Comparison of ENCODE assay signal across 1 cellular context in genomic region chr5:32471784-32472183, GRCh38.
TF ChIP-seq lines count a peak whose summit lies in the region.

No MANE protein-coding gene starts in this region.

TF ChIP-seq in HEK293, 187 proteins besides CTCF, POLR2A, EP300 and RAD21 (continued from another document):
- TF ChIP-seq PBX3 (CRISPR knock-in tag; IDR thresholded peaks at IDR 0.05) (no peak), MZF1 (tag by site-specific recombination; IDR thresholded peaks at IDR 0.05; ENCODE audit: borderline replicate concordance) (peak; percentile 81; the same call in 1 of the 2 replicates), GLIS1 (tag by site-specific recombination; IDR thresholded peaks at IDR 0.05) (peak; percentile 60), ZNF560 (tag by site-specific recombination; IDR thresholded peaks at IDR 0.05; ENCODE audit: borderline replicate concordance) (no peak), ZNF274 (IDR thresholded peaks at IDR 0.05; ENCODE audit: low read length) (no peak), ZNF274 (tag by site-specific recombination; IDR thresholded peaks at IDR 0.05; ENCODE audit: borderline replicate concordance) (no peak), ELK4 (IDR thresholded peaks at IDR 0.05; ENCODE audit: borderline replicate concordance, low read depth, low read length) (no peak), ZSCAN4 (tag by site-specific recombination; IDR thresholded peaks at IDR 0.05) (no peak), ZNF654 (tag by site-specific recombination; IDR thresholded peaks at IDR 0.05; ENCODE audit: low read depth) (peak; percentile 37)
TF ChIP-seq in HEK293: peak in this region for 6.
